Comparison of ENCODE assay signal across 2 cellular contexts in the genomic region with DNA sequence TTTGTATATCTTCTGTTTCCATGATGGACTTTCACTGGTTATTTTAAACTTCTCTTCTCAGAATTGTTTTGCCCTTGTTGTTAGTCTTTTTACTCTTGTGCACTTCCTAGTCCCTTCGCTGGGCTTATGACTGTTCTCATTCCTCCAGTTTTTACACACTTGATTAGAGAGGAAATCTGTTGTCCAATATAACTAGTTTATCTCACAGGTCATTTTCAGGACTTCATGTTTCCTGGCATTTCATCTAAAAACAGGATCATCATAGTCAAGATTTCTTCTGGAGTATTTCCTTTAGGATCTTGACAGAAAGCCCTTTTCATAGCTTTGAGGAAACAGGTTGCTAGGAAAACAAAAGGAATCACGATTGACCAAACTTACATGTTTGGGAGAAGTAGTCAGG.
TF ChIP-seq lines count a peak whose summit lies in the region.

No MANE protein-coding gene starts in this region.

TF ChIP-seq in endothelial cell of umbilical vein, 7 proteins besides CTCF, POLR2A, EP300 and RAD21:
- TF ChIP-seq POLR2AphosphoS5 (IDR thresholded peaks at IDR 0.05; ENCODE audit: insufficient read depth, low read depth, low read length) (no peak), EZH2 (IDR thresholded peaks at IDR 0.05; ENCODE audit: borderline replicate concordance, low read depth, low read length, severe bottlenecking) (no peak), JUN (IDR thresholded peaks at IDR 0.05; ENCODE audit: borderline replicate concordance, insufficient read depth, insufficient read length, low read depth) (no peak), MYC (IDR thresholded peaks at IDR 0.05; ENCODE audit: low read depth, low read length) (no peak), FOS (IDR thresholded peaks at IDR 0.05; ENCODE audit: borderline replicate concordance, insufficient read depth, low read length) (no peak), GATA2 (IDR thresholded peaks at IDR 0.05; ENCODE audit: insufficient read depth, insufficient read length, low read depth, low read length) (no peak)
- TF ChIP-seq, protein P1, sequence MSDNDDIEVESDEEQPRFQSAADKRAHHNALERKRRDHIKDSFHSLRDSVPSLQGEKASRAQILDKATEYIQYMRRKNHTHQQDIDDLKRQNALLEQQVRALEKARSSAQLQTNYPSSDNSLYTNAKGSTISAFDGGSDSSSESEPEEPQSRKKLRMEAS (IDR thresholded peaks at IDR 0.05; ENCODE audit: insufficient read depth, insufficient read length), result no peak

TF ChIP-seq in neural cell, 6 proteins besides CTCF, POLR2A, EP300 and RAD21:
- TF ChIP-seq TAF1 (IDR thresholded peaks at IDR 0.05; ENCODE audit: low read depth) (no peak), EZH2 (IDR thresholded peaks at IDR 0.05; ENCODE audit: borderline replicate concordance, insufficient read depth, low read length, poor library complexity, severe bottlenecking) (no peak), POLR2AphosphoS5 (IDR thresholded peaks at IDR 0.05) (no peak), MXI1 (conservative IDR thresholded peaks at IDR 0.05; ENCODE audit: poor library complexity, severe bottlenecking) (no peak), SMC3 (conservative IDR thresholded peaks at IDR 0.05; ENCODE audit: poor library complexity) (no peak)
- TF ChIP-seq, protein P2, sequence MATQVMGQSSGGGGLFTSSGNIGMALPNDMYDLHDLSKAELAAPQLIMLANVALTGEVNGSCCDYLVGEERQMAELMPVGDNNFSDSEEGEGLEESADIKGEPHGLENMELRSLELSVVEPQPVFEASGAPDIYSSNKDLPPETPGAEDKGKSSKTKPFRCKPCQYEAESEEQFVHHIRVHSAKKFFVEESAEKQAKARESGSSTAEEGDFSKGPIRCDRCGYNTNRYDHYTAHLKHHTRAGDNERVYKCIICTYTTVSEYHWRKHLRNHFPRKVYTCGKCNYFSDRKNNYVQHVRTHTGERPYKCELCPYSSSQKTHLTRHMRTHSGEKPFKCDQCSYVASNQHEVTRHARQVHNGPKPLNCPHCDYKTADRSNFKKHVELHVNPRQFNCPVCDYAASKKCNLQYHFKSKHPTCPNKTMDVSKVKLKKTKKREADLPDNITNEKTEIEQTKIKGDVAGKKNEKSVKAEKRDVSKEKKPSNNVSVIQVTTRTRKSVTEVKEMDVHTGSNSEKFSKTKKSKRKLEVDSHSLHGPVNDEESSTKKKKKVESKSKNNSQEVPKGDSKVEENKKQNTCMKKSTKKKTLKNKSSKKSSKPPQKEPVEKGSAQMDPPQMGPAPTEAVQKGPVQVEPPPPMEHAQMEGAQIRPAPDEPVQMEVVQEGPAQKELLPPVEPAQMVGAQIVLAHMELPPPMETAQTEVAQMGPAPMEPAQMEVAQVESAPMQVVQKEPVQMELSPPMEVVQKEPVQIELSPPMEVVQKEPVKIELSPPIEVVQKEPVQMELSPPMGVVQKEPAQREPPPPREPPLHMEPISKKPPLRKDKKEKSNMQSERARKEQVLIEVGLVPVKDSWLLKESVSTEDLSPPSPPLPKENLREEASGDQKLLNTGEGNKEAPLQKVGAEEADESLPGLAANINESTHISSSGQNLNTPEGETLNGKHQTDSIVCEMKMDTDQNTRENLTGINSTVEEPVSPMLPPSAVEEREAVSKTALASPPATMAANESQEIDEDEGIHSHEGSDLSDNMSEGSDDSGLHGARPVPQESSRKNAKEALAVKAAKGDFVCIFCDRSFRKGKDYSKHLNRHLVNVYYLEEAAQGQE (IDR thresholded peaks at IDR 0.05; ENCODE audit: borderline replicate concordance), result no peak
